ENCODE assay signal across 20 cellular contexts in genomic region chr4:20403846-20404245, GRCh38.
"Had no signal": no experiment of that assay in that cellular context is flagged by ENCODE, and none has a peak within 500 bp of the region (broad histone marks: within the 10 kb centered on the region; RNA-seq: fewer than 3 reads in every experiment).

No MANE protein-coding gene starts in this region.

- H3K4me1 ChIP-seq: lower lobe of right lung had no signal

- H3K4me3 Mint-ChIP-seq: mesothelial cell of epicardium, naive B cell had no signal

- H3K4me1 Mint-ChIP-seq: naive B cell had no signal

- H3K27ac ChIP-seq: coronary artery, esophagus muscularis mucosa, gastrocnemius medialis, heart right ventricle, left lung, lower lobe of right lung had no signal

- H3K27ac Mint-ChIP-seq: mesothelial cell of epicardium, naive B cell had no signal

- H3K4me3 ChIP-seq: coronary artery, esophagus muscularis mucosa, gastrocnemius medialis, heart right ventricle, left lung, lower lobe of right lung, mucosa of descending colon had no signal

- H3K9me3 ChIP-seq: esophagus muscularis mucosa, gastrocnemius medialis, heart right ventricle, left lung, lower lobe of right lung, mucosa of descending colon had no signal

- H3K9me3 Mint-ChIP-seq: naive B cell had no signal

- H3K27me3 ChIP-seq: dorsolateral prefrontal cortex, esophagus muscularis mucosa, gastrocnemius medialis, heart right ventricle, left lung had no signal

- H3K27me3 Mint-ChIP-seq: naive B cell had no signal

- ATAC-seq: gastrocnemius medialis, left cardiac atrium, left lung, left ventricle myocardium superior, lower lobe of right lung, mucosa of descending colon had no signal

- H3K36me3 ChIP-seq: esophagus muscularis mucosa, gastrocnemius medialis, heart right ventricle, left lung, lower lobe of right lung had no signal

- DNase-seq: dermis blood vessel endothelial cell; dorsolateral prefrontal cortex; effector CD4-positive, alpha-beta T cell; effector memory CD4-positive, alpha-beta T cell; foreskin melanocyte; gastrocnemius medialis; glutamatergic neuron; head of caudate nucleus; heart right ventricle; hippocampal formation; left cardiac atrium; left lung; left ventricle myocardium superior; lower lobe of right lung; mesenchymal stem cell; mucosa of descending colon had no signal

- H3K36me3 Mint-ChIP-seq: naive B cell had no signal
